Comparison of ENCODE assay signal across 33 cellular contexts in genomic region chr7:23129036-23129435, GRCh38.
"Had no signal": no experiment of that assay in that cellular context is flagged by ENCODE, and none has a peak within 500 bp of the region (broad histone marks: within the 10 kb centered on the region; RNA-seq: fewer than 3 reads in every experiment).

No MANE protein-coding gene starts in this region.

- H3K4me3 ChIP-seq: K562, PC-9 had no signal

- H3K27me3 ChIP-seq: brain microvascular endothelial cell had no signal

- H3K27ac ChIP-seq: brain microvascular endothelial cell, PC-9, VCaP had no signal

- DNase-seq: activated B cell treated with CpG ODN at 0.5 μM for 24 hours; activated CD4-positive, alpha-beta memory T cell treated with anti-CD3 and anti-CD28 coated beads for 36 hours; activated CD4-positive, alpha-beta T cell treated with anti-CD3 and anti-CD28 coated beads for 4 hours; activated CD4-positive, alpha-beta T cell treated with anti-CD3 and anti-CD28 coated beads, Interleukin-2, amount 50 U/mL, for 1 hour; activated CD4-positive, CD25-positive, alpha-beta regulatory T cell treated with anti-CD3 and anti-CD28 coated beads, Interleukin-2, amount 50 U/mL, for 72 hours; activated CD8-positive, alpha-beta memory T cell treated with anti-CD3 and anti-CD28 coated beads, Interleukin-2, amount 50 U/mL, for 4 hours; activated effector memory CD4-positive, alpha-beta T cell treated with Interleukin-2 at 50 U/mL for 16 hours; activated naive CD4-positive, alpha-beta T cell treated with anti-CD3 and anti-CD28 coated beads, Interleukin-2, amount 50 U/mL, for 16 hours; activated naive CD8-positive, alpha-beta T cell treated with anti-CD3 and anti-CD28 coated beads for 36 hours; activated T-cell treated with anti-CD3 and anti-CD28 coated beads for 4 hours; activated T-cell treated with anti-CD3 and anti-CD28 coated beads, Interleukin-2, amount 50 U/mL, for 48 hours; amniotic stem cell; aorta; brain microvascular endothelial cell; NCI-H1092 treated with DMSO at 0.1 percent for 48 hours; NCI-H1417; NCI-H146; NCI-H187; NCI-H2029 treated with DMSO at 0.1 percent for 48 hours; NCI-H2107; NCI-H2171; NCI-H510A; NCI-H526; NCI-H748 treated with DMSO at 0.1 percent for 48 hours; NK-92 treated with Interleukin-12 subunit alpha and Interleukin-12 subunit beta, amount 100 ng/mL, for 24 hours; PC-9; SIG-M5; T-cell; T-helper 17 cell; T-helper 9 cell had no signal

- ATAC-seq: K562, SK-N-SH treated with all-trans-retinoic acid at 6 μM for 48 hours, T-cell, T-helper 17 cell had no signal
